Comparison of ENCODE assay signal across 20 cellular contexts in the genomic region with DNA sequence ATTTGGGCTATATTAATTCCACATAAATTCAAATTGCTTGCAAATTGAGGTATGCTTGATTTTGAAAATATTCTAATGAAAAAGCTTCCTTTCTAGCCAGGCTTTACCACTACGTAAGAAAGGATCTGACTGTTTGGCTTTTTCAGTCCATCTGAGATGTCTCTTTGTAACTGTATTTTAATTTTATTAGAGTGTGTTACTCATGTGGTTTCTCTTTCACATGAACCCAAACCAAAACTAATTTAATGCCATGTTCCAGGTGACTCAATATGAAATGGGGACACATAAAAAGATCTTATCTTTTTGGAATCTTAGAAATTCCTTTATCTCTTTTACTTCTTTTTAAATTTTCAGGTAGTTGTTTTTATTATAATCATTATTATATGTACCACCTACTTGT.
"Had no signal": no experiment of that assay in that cellular context is flagged by ENCODE, and none has a peak within 500 bp of the region (broad histone marks: within the 10 kb centered on the region; RNA-seq: fewer than 3 reads in every experiment).

No MANE protein-coding gene starts in this region.

- H3K36me3 ChIP-seq: esophagus muscularis mucosa, gastroesophageal sphincter, left lung, lower lobe of right lung had no signal

- H3K4me3 ChIP-seq: coronary artery, dorsolateral prefrontal cortex, esophagus muscularis mucosa, gastroesophageal sphincter, heart left ventricle, hepatocyte, left lung, lower lobe of right lung, mucosa of descending colon had no signal

- DNase-seq: dermis blood vessel endothelial cell; dorsolateral prefrontal cortex; effector CD4-positive, alpha-beta T cell; effector memory CD4-positive, alpha-beta T cell; foreskin keratinocyte; heart left ventricle; hypothalamus; immature natural killer cell; islet precursor cell; left cardiac atrium; left lung; left ventricle myocardium superior; lower lobe of right lung; mesenchymal stem cell; mucosa of descending colon; naive B cell had no signal

- H3K27ac ChIP-seq: coronary artery, dorsolateral prefrontal cortex, esophagus muscularis mucosa, foreskin keratinocyte, gastroesophageal sphincter, heart left ventricle, hepatocyte, left lung, lower lobe of right lung had no signal

- H3K4me1 ChIP-seq: foreskin keratinocyte, left lung, lower lobe of right lung had no signal

- ATAC-seq: foreskin keratinocyte, gastroesophageal sphincter, heart left ventricle, left cardiac atrium, left lung, left ventricle myocardium superior, lower lobe of right lung, mucosa of descending colon had no signal

- H3K4me2 ChIP-seq: hepatocyte had no signal

- H3K9me3 ChIP-seq: esophagus muscularis mucosa, gastroesophageal sphincter, heart left ventricle, left lung, lower lobe of right lung, mucosa of descending colon had no signal

- H2AFZ ChIP-seq: hepatocyte had no signal

- H3K27me3 ChIP-seq: dorsolateral prefrontal cortex, esophagus muscularis mucosa, foreskin keratinocyte, gastroesophageal sphincter, heart left ventricle, hepatocyte, left lung had no signal
